Comparison of ENCODE assay signal across 9 cellular contexts in the genomic region with DNA sequence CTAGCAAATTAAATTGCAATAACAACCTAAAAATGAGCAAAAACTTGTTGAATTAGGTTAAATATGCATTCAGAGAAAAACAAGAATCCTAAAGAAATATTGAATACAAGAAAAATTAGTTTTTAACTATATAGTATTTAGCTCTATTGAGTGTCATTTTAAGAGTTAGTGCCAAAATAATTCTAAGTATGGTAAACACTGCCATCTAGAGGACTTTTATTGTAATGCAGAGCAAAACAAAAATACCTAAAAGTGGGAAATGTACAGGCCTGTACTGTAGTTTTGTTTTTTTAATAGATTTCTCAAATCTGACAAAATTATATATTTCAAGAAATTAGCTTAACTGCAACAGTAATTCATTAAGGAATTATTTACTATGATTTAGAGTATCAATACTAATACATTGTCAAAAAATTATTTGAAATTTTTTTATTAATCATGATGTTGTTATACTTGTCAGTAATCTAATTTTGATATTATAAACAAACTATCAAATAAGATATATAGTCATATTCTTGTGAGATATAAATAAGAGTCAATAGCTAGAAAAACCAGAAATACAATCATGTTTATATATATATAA. TPM values are rescaled to one million over a fixed set of nuclear protein-coding genes. Genes with fewer than 3 reads are reported as not detected.
A peak's percentile ranks its signal among the peaks of the same experiment; 100 is the strongest.
DNase-seq lines count a peak whose midpoint lies in the region; ATAC-seq, FAIRE-seq and TF ChIP-seq lines count a peak whose summit lies in the region.
"Had no signal": no experiment of that assay in that cellular context is flagged by ENCODE, and none has a peak within 500 bp of the region (broad histone marks: within the 10 kb centered on the region; RNA-seq: fewer than 3 reads in every experiment).

No MANE protein-coding gene starts in this region.

- no peaks in the 10 kb centered on the region for H3K9me3 Mint-ChIP-seq in naive B cell
- H3K9me3 Mint-ChIP-seq in T-helper 2 cell treated with Interferon-gamma antibody and Interleukin-4, amounts not matched to agents 5 μg/mL and 100 μg/mL, for 36 hours: no peaks in the 10 kb centered on the region

- ATAC-seq in naive B cell (ENCODE audit: low read depth in 2 of 2) (peak; percentile 27 to 52), esophagus mucosa (no peak)

- H3K4me3 ChIP-seq in HFF-Myc (replicated peaks; ENCODE audit: low read depth, low read length) (no peak overlapping the region), bronchial epithelial cell (ENCODE audit: low read depth, low read length) (no peak overlapping the region)
- H3K4me3 ChIP-seq: BLaER1 treated with 17β-estradiol and CSF1 and Interleukin-3, amounts not matched to agents 10 nM and 100 nM had no signal

- FAIRE-seq in bronchial epithelial cell (lab: Jason Lieb, UNC): no peak

- no peaks in the 10 kb centered on the region for H3K4me1 Mint-ChIP-seq in naive B cell
- H3K4me1 Mint-ChIP-seq in T-helper 2 cell treated with Interferon-gamma antibody and Interleukin-4, amounts not matched to agents 5 μg/mL and 100 μg/mL, for 36 hours (ENCODE audit: low read depth): no peaks in the 10 kb centered on the region

- TF ChIP-seq CTCF in HFF-Myc (IDR thresholded peaks at IDR 0.05; ENCODE audit: low read depth, low read length, missing control alignments) (peak; percentile 31), bronchial epithelial cell (IDR thresholded peaks at IDR 0.05; ENCODE audit: insufficient read depth, low read length, severe bottlenecking) (peak; percentile 12)

- no peaks in the 10 kb centered on the region for H3K27me3 Mint-ChIP-seq in naive B cell
- peaks cover 3% of the 10 kb centered on the region for H3K27me3 Mint-ChIP-seq in T-helper 2 cell treated with Interferon-gamma antibody and Interleukin-4, amounts not matched to agents 5 μg/mL and 100 μg/mL, for 36 hours (ENCODE audit: low read depth)

- H3K36me3 ChIP-seq in bronchial epithelial cell (ENCODE audit: control insufficient read depth, insufficient read depth, low read length): no peaks in the 10 kb centered on the region
- H3K36me3 ChIP-seq: BLaER1 treated with 17β-estradiol and CSF1 and Interleukin-3, amounts not matched to agents 10 nM and 100 nM had no signal

- DNase-seq in DMS53 (lab: John Stamatoyannopoulos, UW): peak; percentile 21
- no peak for DNase-seq in DMS53 treated with DMSO at 0.1 percent for 48 hours (lab: John Stamatoyannopoulos, UW; ENCODE audit: unreplicated experiment)
- DNase-seq in HFF-Myc (ENCODE audit: extremely low read depth, low read depth): no peak
- peak; percentile 65 for DNase-seq in NCI-H1694 treated with DMSO at 0.1 percent for 48 hours (lab: John Stamatoyannopoulos, UW)
- DNase-seq in bronchial epithelial cell (ENCODE audit: low read depth): peak; percentile 23
- DNase-seq in naive B cell: peak; percentile 32
- DNase-seq in T-helper 2 cell treated with Interferon-gamma antibody and Interleukin-4, amounts not matched to agents 5 μg/mL and 100 μg/mL, for 36 hours (ENCODE audit: low spot score): no peak

- H3K36me3 Mint-ChIP-seq in naive B cell: no peaks in the 10 kb centered on the region
- H3K36me3 Mint-ChIP-seq in T-helper 2 cell treated with Interferon-gamma antibody and Interleukin-4, amounts not matched to agents 5 μg/mL and 100 μg/mL, for 36 hours (ENCODE audit: low read depth): no peaks in the 10 kb centered on the region

- H3K4me3 Mint-ChIP-seq in naive B cell: no peak overlapping the region
- no peak overlapping the region for H3K4me3 Mint-ChIP-seq in T-helper 2 cell treated with Interferon-gamma antibody and Interleukin-4, amounts not matched to agents 5 μg/mL and 100 μg/mL, for 36 hours

- no peak overlapping the region for H3K27ac Mint-ChIP-seq in naive B cell
- H3K27ac Mint-ChIP-seq in T-helper 2 cell treated with Interferon-gamma antibody and Interleukin-4, amounts not matched to agents 5 μg/mL and 100 μg/mL, for 36 hours: no peak overlapping the region

- no peaks in the 10 kb centered on the region for H3K27me3 ChIP-seq in bronchial epithelial cell (ENCODE audit: control insufficient read depth, insufficient read depth, low read length)
- H3K27me3 ChIP-seq: BLaER1 treated with 17β-estradiol and CSF1 and Interleukin-3, amounts not matched to agents 10 nM and 100 nM had no signal

RNA-seq across cellular contexts. Expression of a gene that starts 8.2 kb away (rescaled TPM):
- total RNA-seq in bronchial epithelial cell: 0.26 TPM in 2 replicates
- 10 to 100 TPM; 49.9 to 70.2 (median 57.2) TPM for polyA plus RNA-seq in naive B cell (ENCODE audit: low read depth in 6 of 6)
- 0.08 TPM for total RNA-seq in esophagus mucosa

Comparison
In these comparisons a context has a peak if more than half of its experiments do, and no peak if none do; other contexts are left out.
1. DNase-seq: peak in DMS53 (single experiment), NCI-H1694 treated with DMSO at 0.1 percent for 48 hours (single experiment), bronchial epithelial cell (single experiment) and naive B cell (single experiment); none in DMS53 treated with DMSO at 0.1 percent for 48 hours (single experiment), HFF-Myc (single experiment) and T-helper 2 cell treated with Interferon-gamma antibody and Interleukin-4, amounts not matched to agents 5 μg/mL and 100 μg/mL, for 36 hours (single experiment).